ENCODE assay signal across 10 cellular contexts in genomic region chr7:105838273-105839141, GRCh38. TPM values are rescaled to one million over a fixed set of nuclear protein-coding genes. Genes with fewer than 3 reads are reported as not detected.
DNase-seq lines count a peak whose midpoint lies in the region; ATAC-seq and TF ChIP-seq lines count a peak whose summit lies in the region.
"Had no signal": no experiment of that assay in that cellular context is flagged by ENCODE, and none has a peak within 500 bp of the region (broad histone marks: within the 10 kb centered on the region; RNA-seq: fewer than 3 reads in every experiment).

No MANE protein-coding gene starts in this region.

- ATAC-seq in HG02840 (IDR thresholded peaks at IDR 0.05; ENCODE audit: low FRiP score, unreplicated experiment) = no peak

- H3K4me3 ChIP-seq in fibroblast of villous mesenchyme (ENCODE audit: low read depth, low read length) (no peak overlapping the region), rectal smooth muscle tissue (ENCODE audit: low read length) (no peak overlapping the region)
- H3K4me3 ChIP-seq: pancreas had no signal

- peaks cover 24% of the 10 kb centered on the region for H3K4me1 ChIP-seq in rectal smooth muscle tissue (ENCODE audit: control insufficient read depth, insufficient read depth, low read length)
- H3K4me1 ChIP-seq: pancreas had no signal

- no peaks in the 10 kb centered on the region for H3K27me3 ChIP-seq in rectal smooth muscle tissue (ENCODE audit: control insufficient read depth, insufficient read depth, low read length)
- H3K27me3 ChIP-seq: pancreas had no signal

- no peaks in the 10 kb centered on the region for H3K36me3 ChIP-seq in rectal smooth muscle tissue (ENCODE audit: control insufficient read depth, insufficient read depth, low read length)
- H3K36me3 ChIP-seq: pancreas had no signal

- DNase-seq in HT-29 (ENCODE audit: low spot score) = peak; percentile 13
- peak; percentile 21 for DNase-seq in NCI-H748 treated with DMSO at 0.1 percent for 48 hours (lab: John Stamatoyannopoulos, UW)
- DNase-seq in fibroblast of villous mesenchyme (ENCODE audit: low read depth) = peak; percentile 13
- DNase-seq in T-helper 2 cell = no peak
- no peak for DNase-seq in stimulated activated naive CD4-positive, alpha-beta T cell (lab: John Stamatoyannopoulos, UW)
- no peak for DNase-seq in GM10266 (ENCODE audit: extremely low spot score)
- DNase-seq: activated CD4-positive, alpha-beta T cell treated with anti-CD3 and anti-CD28 coated beads, Interleukin-2, amount 50 U/mL, for 48 hours had no signal

- peak overlapping the region; percentile 51 for H3K27ac ChIP-seq in rectal smooth muscle tissue (ENCODE audit: low read depth, low read length)
- H3K27ac ChIP-seq: pancreas had no signal

- H3K9ac ChIP-seq in rectal smooth muscle tissue (ENCODE audit: low read length) = no peak overlapping the region

- no peak for TF ChIP-seq CTCF in fibroblast of villous mesenchyme (IDR thresholded peaks at IDR 0.05; ENCODE audit: insufficient read depth, low read depth, low read length)
- TF ChIP-seq CTCF in GM10266 (IDR thresholded peaks at IDR 0.05; ENCODE audit: control insufficient read depth, insufficient read depth, low read depth, missing control alignments) = no peak

RNA-seq across cellular contexts. Expression of gene ATXN7L1, which starts 37.9 kb away (rescaled TPM):
- total RNA-seq in HT-29 (2014; rRNA removed; shearing (Covaris generic)) = 3.8 and 4.0 TPM in 2 replicates
- total RNA-seq in fibroblast of villous mesenchyme = 11.3 and 17.3 TPM in 2 replicates

Comparison
In these comparisons a context has a peak if more than half of its experiments do, and no peak if none do; other contexts are left out.
1. DNase-seq: peak in HT-29 (single experiment), NCI-H748 treated with DMSO at 0.1 percent for 48 hours (single experiment) and fibroblast of villous mesenchyme (single experiment); none in T-helper 2 cell (0 of 5), stimulated activated naive CD4-positive, alpha-beta T cell (0 of 6) and GM10266 (single experiment).